ENCODE assay signal across 38 cellular contexts in the genomic region with DNA sequence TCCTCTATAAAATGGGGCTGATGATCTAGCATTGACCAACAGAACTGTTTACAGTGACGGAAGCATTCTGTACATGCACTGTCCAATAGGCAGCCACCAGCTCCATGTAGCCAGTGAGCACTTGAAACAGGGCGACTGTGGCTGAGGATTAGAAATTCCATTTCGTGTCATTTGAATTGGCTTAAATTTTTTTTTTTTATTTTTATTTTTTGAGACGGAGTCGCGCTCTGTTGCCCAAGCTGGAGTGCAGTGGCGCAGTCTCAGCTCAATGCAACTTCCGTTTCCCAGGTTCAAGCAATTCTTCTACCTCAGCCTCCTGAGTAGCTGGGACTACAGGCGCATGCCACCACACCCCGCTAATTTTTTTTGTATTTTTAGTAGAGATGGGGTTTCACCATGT. TPM values are rescaled to one million over a fixed set of nuclear protein-coding genes. Genes with fewer than 3 reads are reported as not detected.
"Had no signal": no experiment of that assay in that cellular context is flagged by ENCODE, and none has a peak within 500 bp of the region (broad histone marks: within the 10 kb centered on the region; RNA-seq: fewer than 3 reads in every experiment).

No MANE protein-coding gene starts in this region.

- H3K4me3 ChIP-seq: adrenal gland, body of pancreas, breast epithelium had no signal

- H3K27ac ChIP-seq: adrenal gland, body of pancreas, brain microvascular endothelial cell, breast epithelium, VCaP had no signal

- ATAC-seq: activated CD8-positive, alpha-beta T cell treated with anti-CD3 and anti-CD28 coated beads for 36 hours; activated naive CD4-positive, alpha-beta T cell treated with anti-CD3 and anti-CD28 coated beads, Interleukin-2, amount 50 U/mL, for 72 hours; activated T-cell treated with anti-CD3 and anti-CD28 coated beads, Interleukin-2, amount 50 U/mL, for 4 hours; activated T-cell treated with anti-CD3 and anti-CD28 coated beads, Interleukin-2, amount 50 U/mL, for 72 hours; activated T-helper 17 cell treated with anti-CD3 and anti-CD28 coated beads, Interleukin-2, amount 50 U/mL, for 72 hours; body of pancreas had no signal

- H3K27ac Mint-ChIP-seq: activated B cell treated with CpG ODN at 0.5 μM for 24 hours; activated CD4-positive, alpha-beta memory T cell treated with anti-CD3 and anti-CD28 coated beads for 36 hours; activated CD4-positive, alpha-beta T cell treated with anti-CD3 and anti-CD28 coated beads, Interleukin-2, amount 10 ng/mL, durations not matched to agents 24 days and 14 days; activated CD8-positive, alpha-beta T cell treated with anti-CD3 and anti-CD28 coated beads for 36 hours; activated naive CD4-positive, alpha-beta T cell treated with anti-CD3 and anti-CD28 coated beads for 36 hours; activated naive CD4-positive, alpha-beta T cell treated with anti-CD3 and anti-CD28 coated beads, Interleukin-2, amount 50 U/mL, for 72 hours; activated naive CD8-positive, alpha-beta T cell treated with anti-CD3 and anti-CD28 coated beads for 36 hours; activated T-cell treated with anti-CD3 and anti-CD28 coated beads, Interleukin-2, amount 50 U/mL, for 72 hours; activated T-helper 1 cell treated with anti-CD3 and anti-CD28 coated beads, Interleukin-12 subunit alpha, Interleukin-12 subunit beta, Interleukin-2, Interleukin-4 antibody, amounts not matched to agents 30 ng/mL and 10 ng/mL and 1 ng/mL, durations not matched to agents 14 hours and 24 hours and 36 hours; activated T-helper 17 cell treated with anti-CD3 and anti-CD28 coated beads, Interleukin-2, amount 50 U/mL, for 72 hours; T-helper 2 cell treated with Interferon-gamma antibody and Interleukin-4, amounts not matched to agents 5 μg/mL and 100 μg/mL, for 36 hours had no signal

- H3K4me3 Mint-ChIP-seq: activated B cell treated with CpG ODN at 0.5 μM for 24 hours; activated CD4-positive, alpha-beta memory T cell treated with anti-CD3 and anti-CD28 coated beads for 36 hours; activated CD4-positive, alpha-beta T cell treated with anti-CD3 and anti-CD28 coated beads, Interleukin-2, amount 10 ng/mL, durations not matched to agents 24 days and 14 days; activated CD8-positive, alpha-beta T cell treated with anti-CD3 and anti-CD28 coated beads for 36 hours; activated naive CD4-positive, alpha-beta T cell treated with anti-CD3 and anti-CD28 coated beads for 36 hours; activated naive CD8-positive, alpha-beta T cell treated with anti-CD3 and anti-CD28 coated beads for 36 hours; activated T-cell treated with anti-CD3 and anti-CD28 coated beads, Interleukin-2, amount 50 U/mL, for 4 hours; activated T-cell treated with anti-CD3 and anti-CD28 coated beads, Interleukin-2, amount 50 U/mL, for 72 hours; activated T-helper 1 cell treated with anti-CD3 and anti-CD28 coated beads, Interleukin-12 subunit alpha, Interleukin-12 subunit beta, Interleukin-2, Interleukin-4 antibody, amounts not matched to agents 30 ng/mL and 10 ng/mL and 1 ng/mL, durations not matched to agents 14 hours and 24 hours and 36 hours; activated T-helper 17 cell treated with anti-CD3 and anti-CD28 coated beads, Interleukin-2, amount 50 U/mL, for 72 hours; T-helper 1 cell treated with Interleukin-12 subunit alpha and Interleukin-12 subunit beta and Interleukin-4 antibody, amounts not matched to agents 30 μg/mL and 1 μg/mL, for 36 hours; T-helper 2 cell treated with Interferon-gamma antibody and Interleukin-4, amounts not matched to agents 5 μg/mL and 100 μg/mL, for 36 hours had no signal

- H3K9me3 Mint-ChIP-seq: activated B cell treated with CpG ODN at 0.5 μM for 24 hours; activated CD4-positive, alpha-beta memory T cell treated with anti-CD3 and anti-CD28 coated beads for 36 hours; activated CD4-positive, alpha-beta T cell treated with anti-CD3 and anti-CD28 coated beads, Interleukin-2, amount 10 ng/mL, durations not matched to agents 24 days and 14 days; activated CD8-positive, alpha-beta T cell treated with anti-CD3 and anti-CD28 coated beads for 36 hours; activated naive CD4-positive, alpha-beta T cell treated with anti-CD3 and anti-CD28 coated beads for 36 hours; activated naive CD4-positive, alpha-beta T cell treated with anti-CD3 and anti-CD28 coated beads, Interleukin-2, amount 50 U/mL, for 72 hours; activated naive CD8-positive, alpha-beta T cell treated with anti-CD3 and anti-CD28 coated beads for 36 hours; activated T-cell treated with anti-CD3 and anti-CD28 coated beads, Interleukin-2, amount 50 U/mL, for 4 hours; activated T-cell treated with anti-CD3 and anti-CD28 coated beads, Interleukin-2, amount 50 U/mL, for 72 hours; activated T-helper 1 cell treated with anti-CD3 and anti-CD28 coated beads, Interleukin-12 subunit alpha, Interleukin-12 subunit beta, Interleukin-2, Interleukin-4 antibody, amounts not matched to agents 30 ng/mL and 10 ng/mL and 1 ng/mL, durations not matched to agents 14 hours and 24 hours and 36 hours; activated T-helper 17 cell treated with anti-CD3 and anti-CD28 coated beads, Interleukin-2, amount 50 U/mL, for 72 hours; T-helper 1 cell treated with Interleukin-12 subunit alpha and Interleukin-12 subunit beta and Interleukin-4 antibody, amounts not matched to agents 30 μg/mL and 1 μg/mL, for 36 hours; T-helper 2 cell treated with Interferon-gamma antibody and Interleukin-4, amounts not matched to agents 5 μg/mL and 100 μg/mL, for 36 hours had no signal

- DNase-seq: activated B cell treated with CpG ODN at 0.5 μM for 24 hours; activated CD4-positive, alpha-beta memory T cell treated with anti-CD3 and anti-CD28 coated beads for 36 hours; activated CD4-positive, alpha-beta T cell treated with anti-CD3 and anti-CD28 coated beads for 4 hours; activated CD4-positive, alpha-beta T cell treated with anti-CD3 and anti-CD28 coated beads, Interleukin-2, amount 10 ng/mL, durations not matched to agents 24 days and 14 days; activated CD4-positive, alpha-beta T cell treated with anti-CD3 and anti-CD28 coated beads, Interleukin-2, amount 50 U/mL, for 1 hour; activated CD4-positive, alpha-beta T cell treated with anti-CD3 and anti-CD28 coated beads, Interleukin-2, amount 50 U/mL, for 4 hours; activated CD4-positive, CD25-positive, alpha-beta regulatory T cell treated with anti-CD3 and anti-CD28 coated beads, Interleukin-2, amount 50 U/mL, for 72 hours; activated CD8-positive, alpha-beta memory T cell treated with anti-CD3 and anti-CD28 coated beads, Interleukin-2, amount 50 U/mL, for 4 hours; activated CD8-positive, alpha-beta T cell treated with anti-CD3 and anti-CD28 coated beads for 36 hours; activated effector memory CD4-positive, alpha-beta T cell treated with anti-CD3 and anti-CD28 coated beads, Interleukin-2, amount 50 U/mL, for 16 hours; activated gamma-delta T cell treated with Interleukin-2 at 50 U/mL for 16 hours; activated naive CD4-positive, alpha-beta T cell; activated naive CD4-positive, alpha-beta T cell treated with anti-CD3 and anti-CD28 coated beads for 36 hours; activated naive CD4-positive, alpha-beta T cell treated with anti-CD3 and anti-CD28 coated beads, Interleukin-2, amount 50 U/mL, for 16 hours; activated naive CD8-positive, alpha-beta T cell treated with anti-CD3 and anti-CD28 coated beads for 36 hours; activated T-cell treated with anti-CD3 and anti-CD28 coated beads for 4 hours; activated T-cell treated with anti-CD3 and anti-CD28 coated beads, Interleukin-2, amount 50 U/mL, for 1 hour; activated T-cell treated with anti-CD3 and anti-CD28 coated beads, Interleukin-2, amount 50 U/mL, for 4 hours; activated T-cell treated with anti-CD3 and anti-CD28 coated beads, Interleukin-2, amount 50 U/mL, for 72 hours; adrenal gland; amniotic stem cell; aorta; body of pancreas; brain microvascular endothelial cell; central memory CD4-positive, alpha-beta T cell; T-helper 2 cell; T-helper 9 cell had no signal

- H3K9me3 ChIP-seq: adrenal gland, body of pancreas, breast epithelium had no signal

- H3K36me3 Mint-ChIP-seq: activated CD4-positive, alpha-beta memory T cell treated with anti-CD3 and anti-CD28 coated beads for 36 hours; activated naive CD4-positive, alpha-beta T cell treated with anti-CD3 and anti-CD28 coated beads, Interleukin-2, amount 50 U/mL, for 72 hours; activated naive CD8-positive, alpha-beta T cell treated with anti-CD3 and anti-CD28 coated beads for 36 hours had no signal

- FAIRE-seq: astrocyte, TTC549 had no signal

- H3K36me3 ChIP-seq: adrenal gland, brain microvascular endothelial cell, breast epithelium had no signal

RNA-seq across cellular contexts. Expression of a gene that starts 3.0 kb away (rescaled TPM):
- total RNA-seq: activated B cell treated with CpG ODN at 0.5 μM for 24 hours; activated CD4-positive, alpha-beta memory T cell treated with anti-CD3 and anti-CD28 coated beads for 36 hours; activated CD4-positive, alpha-beta T cell treated with anti-CD3 and anti-CD28 coated beads, Interleukin-2, amount 10 ng/mL, durations not matched to agents 24 days and 14 days; activated CD8-positive, alpha-beta memory T cell treated with anti-CD3 and anti-CD28 coated beads for 36 hours; activated naive CD4-positive, alpha-beta T cell treated with anti-CD3 and anti-CD28 coated beads for 36 hours; activated T-cell treated with anti-CD3 and anti-CD28 coated beads, Interleukin-2, amount 50 U/mL, for 4 hours; activated T-cell treated with anti-CD3 and anti-CD28 coated beads, Interleukin-2, amount 50 U/mL, for 72 hours; activated T-helper 1 cell treated with anti-CD3 and anti-CD28 coated beads, Interleukin-12 subunit alpha, Interleukin-12 subunit beta, Interleukin-2, Interleukin-4 antibody, amounts not matched to agents 30 ng/mL and 10 ng/mL and 1 ng/mL, durations not matched to agents 14 hours and 24 hours and 36 hours; activated T-helper 17 cell treated with anti-CD3 and anti-CD28 coated beads, Interleukin-2, amount 50 U/mL, for 72 hours; adrenal gland; breast epithelium; cardiac septum had no signal
- polyA plus RNA-seq: adrenal gland, aorta had no signal

RNA-seq across cellular contexts. Expression of a gene that starts 24.0 kb away (rescaled TPM):
- total RNA-seq: activated B cell treated with CpG ODN at 0.5 μM for 24 hours; activated CD4-positive, alpha-beta memory T cell treated with anti-CD3 and anti-CD28 coated beads for 36 hours; activated CD4-positive, alpha-beta T cell treated with anti-CD3 and anti-CD28 coated beads, Interleukin-2, amount 10 ng/mL, durations not matched to agents 24 days and 14 days; activated CD8-positive, alpha-beta memory T cell treated with anti-CD3 and anti-CD28 coated beads for 36 hours; activated CD8-positive, alpha-beta T cell treated with anti-CD3 and anti-CD28 coated beads for 36 hours; activated naive CD4-positive, alpha-beta T cell treated with anti-CD3 and anti-CD28 coated beads for 36 hours; activated naive CD4-positive, alpha-beta T cell treated with anti-CD3 and anti-CD28 coated beads, Interleukin-2, amount 50 U/mL, for 72 hours; activated naive CD8-positive, alpha-beta T cell treated with anti-CD3 and anti-CD28 coated beads for 36 hours; activated T-cell treated with anti-CD3 and anti-CD28 coated beads, Interleukin-2, amount 50 U/mL, for 4 hours; activated T-cell treated with anti-CD3 and anti-CD28 coated beads, Interleukin-2, amount 50 U/mL, for 72 hours; activated T-helper 1 cell treated with anti-CD3 and anti-CD28 coated beads, Interleukin-12 subunit alpha, Interleukin-12 subunit beta, Interleukin-2, Interleukin-4 antibody, amounts not matched to agents 30 ng/mL and 10 ng/mL and 1 ng/mL, durations not matched to agents 14 hours and 24 hours and 36 hours; activated T-helper 17 cell treated with anti-CD3 and anti-CD28 coated beads, Interleukin-2, amount 50 U/mL, for 72 hours; aorta; body of pancreas; breast epithelium; cardiac septum had no signal
- polyA plus RNA-seq: aorta had no signal
